ENCODE assay signal across 23 cellular contexts in genomic region chr14:74526854-74527585, GRCh38. TPM values are rescaled to one million over a fixed set of nuclear protein-coding genes. Genes with fewer than 3 reads are reported as not detected.
DNase-seq lines count a peak whose midpoint lies in the region; ATAC-seq, FAIRE-seq and TF ChIP-seq lines count a peak whose summit lies in the region.
"Had no signal": no experiment of that assay in that cellular context is flagged by ENCODE, and none has a peak within 500 bp of the region (broad histone marks: within the 10 kb centered on the region; RNA-seq: fewer than 3 reads in every experiment).

No MANE protein-coding gene starts in this region.

- in situ Hi-C loops in K562 (cut with MboI) = no loop called here

- no peak for TF ChIP-seq POLR2A in K562 (conservative IDR thresholded peaks at IDR 0.05)

- FAIRE-seq in K562 (lab: Jason Lieb, UNC) = no peak
- FAIRE-seq: A549, colon had no signal

- no peak for TF ChIP-seq RAD21 in K562 (CRISPR knock-in tag; conservative IDR thresholded peaks at IDR 0.05 in 1 of 2, IDR thresholded peaks at IDR 0.05 in 1 of 2)

- no peaks in the 10 kb centered on the region for H3K9me3 Mint-ChIP-seq in activated CD4-positive, alpha-beta T cell treated with anti-CD3 and anti-CD28 coated beads, Interleukin-2, amount 10 ng/mL, durations not matched to agents 24 days and 14 days
- H3K9me3 Mint-ChIP-seq in stimulated activated naive B cell treated with anti-CD40 and anti-IgM and Interleukin-4, amounts not matched to agents 10 μg/mL and 1 μg/mL and 100 μg/mL, for 72 hours = no peaks in the 10 kb centered on the region
- no peaks in the 10 kb centered on the region for H3K9me3 Mint-ChIP-seq in stimulated activated naive CD8-positive, alpha-beta T cell treated with anti-CD3 and anti-CD28 coated beads, Interleukin-15, amount 100 ng/mL, for 72 hours
- H3K9me3 Mint-ChIP-seq: activated naive CD4-positive, alpha-beta T cell treated with anti-CD3 and anti-CD28 coated beads, Interleukin-2, amount 50 U/mL, for 24 hours; neural progenitor cell had no signal

- no peak for DNase-seq in activated CD4-positive, alpha-beta T cell treated with anti-CD3 and anti-CD28 coated beads, Interleukin-2, amount 10 ng/mL, durations not matched to agents 24 days and 14 days
- DNase-seq in activated CD4-positive, alpha-beta T cell treated with anti-CD3 and anti-CD28 coated beads, Interleukin-2, amount 50 U/mL, for 1 hour = no peak
- DNase-seq in K562 (ENCODE audit: extremely low read depth in 1 of 4, low spot score in 3 of 4) = no peak
- no peak for DNase-seq in tibial artery
- no peak for DNase-seq in stimulated activated naive B cell treated with anti-CD40 and anti-IgM and Interleukin-4, amounts not matched to agents 10 μg/mL and 1 μg/mL and 100 μg/mL, for 72 hours
- DNase-seq in stimulated activated naive CD8-positive, alpha-beta T cell treated with anti-CD3 and anti-CD28 coated beads, Interleukin-15, amount 100 ng/mL, for 72 hours = no peak
- DNase-seq: activated CD4-positive, alpha-beta T cell treated with anti-CD3 and anti-CD28 coated beads for 48 hours; activated CD8-positive, alpha-beta memory T cell treated with anti-CD3 and anti-CD28 coated beads, Interleukin-2, amount 10 ng/mL, durations not matched to agents 7 days and 5 days; effector memory CD4-positive, alpha-beta T cell; NCI-H1694; psoas muscle; stimulated activated naive CD4-positive, alpha-beta T cell; transverse colon had no signal

- BruUV-seq in K562 (replicated peaks; lab: Mats Ljungman, UMichigan) = no TSS peak

- H3K27me3 ChIP-seq in KMS-11 (ENCODE audit: insufficient read depth, low read depth) (no peaks in the 10 kb centered on the region), K562 (ENCODE audit: control insufficient read depth in 2 of 2, insufficient read depth in 2 of 2, low read length in 2 of 2) (peaks cover 0 to 24% of the 10 kb centered on the region in 2 experiments; a peak in 2 of 5 replicates), tibial artery (no peaks in the 10 kb centered on the region)
- H3K27me3 ChIP-seq: neural progenitor cell, transverse colon had no signal

- no peak for TF ChIP-seq EP300 in K562 (IDR thresholded peaks at IDR 0.05; ENCODE audit: low read length)

- no peak overlapping the region for H3K27ac ChIP-seq in KMS-11
- no peak overlapping the region for H3K27ac ChIP-seq in K562 (ENCODE audit: extremely low read depth, low read depth, low read length)
- H3K27ac ChIP-seq in tibial artery = peak overlapping the region; percentile 9 to 10
- H3K27ac ChIP-seq: A549, HL-60, neural progenitor cell, psoas muscle, transverse colon had no signal

- peaks cover 12% of the 10 kb centered on the region for H3K27me3 Mint-ChIP-seq in activated CD4-positive, alpha-beta T cell treated with anti-CD3 and anti-CD28 coated beads, Interleukin-2, amount 10 ng/mL, durations not matched to agents 24 days and 14 days
- no peaks in the 10 kb centered on the region for H3K27me3 Mint-ChIP-seq in stimulated activated naive B cell treated with anti-CD40 and anti-IgM and Interleukin-4, amounts not matched to agents 10 μg/mL and 1 μg/mL and 100 μg/mL, for 72 hours
- peaks cover 26% of the 10 kb centered on the region for H3K27me3 Mint-ChIP-seq in stimulated activated naive CD8-positive, alpha-beta T cell treated with anti-CD3 and anti-CD28 coated beads, Interleukin-15, amount 100 ng/mL, for 72 hours
- H3K27me3 Mint-ChIP-seq: activated naive CD4-positive, alpha-beta T cell treated with anti-CD3 and anti-CD28 coated beads, Interleukin-2, amount 50 U/mL, for 24 hours had no signal

- POLR2A ChIA-PET in K562 (lab: Yijun Ruan, JAX) = interaction anchor here (1.5 kb wide), 1 partner anchor 30 kb away, joined by 3 read pairs; no protein-coding TSS in a partner anchor

- no peaks in the 10 kb centered on the region for H3K9me1 ChIP-seq in K562 (ENCODE audit: control insufficient read depth, insufficient read depth, low read length)

- 0% methylated on average over 3 of the region's 10 CpGs for WGBS in K562 (ENCODE audit: insufficient coverage, low coverage, missing lambda C conversion rate)

- H4K20me1 ChIP-seq in KMS-11 (ENCODE audit: insufficient read depth) (no peaks in the 10 kb centered on the region), K562 (replicated peaks; ENCODE audit: control insufficient read depth, insufficient read depth, low read length) (no peaks in the 10 kb centered on the region)

- intact Hi-C loops in activated CD4-positive, alpha-beta T cell treated with anti-CD3 and anti-CD28 coated beads, Interleukin-2, amount 10 ng/mL, durations not matched to agents 24 days and 14 days (cut with micrococcal nuclease) = no loop called here
- intact Hi-C loops in K562 (cut with micrococcal nuclease) = no loop called here
- intact Hi-C loops in tibial artery (cut with DNase I; ENCODE audit: low total_unique reads) = no loop called here

- no peaks in the 10 kb centered on the region for H3K4me1 Mint-ChIP-seq in activated CD4-positive, alpha-beta T cell treated with anti-CD3 and anti-CD28 coated beads, Interleukin-2, amount 10 ng/mL, durations not matched to agents 24 days and 14 days
- H3K4me1 Mint-ChIP-seq in stimulated activated naive B cell treated with anti-CD40 and anti-IgM and Interleukin-4, amounts not matched to agents 10 μg/mL and 1 μg/mL and 100 μg/mL, for 72 hours = peaks cover 11 to 13% of the 10 kb centered on the region in 2 donors
- H3K4me1 Mint-ChIP-seq in stimulated activated naive CD8-positive, alpha-beta T cell treated with anti-CD3 and anti-CD28 coated beads, Interleukin-15, amount 100 ng/mL, for 72 hours = no peaks in the 10 kb centered on the region
- H3K4me1 Mint-ChIP-seq: activated CD8-positive, alpha-beta memory T cell treated with anti-CD3 and anti-CD28 coated beads, Interleukin-2, amount 10 ng/mL, durations not matched to agents 7 days and 5 days; activated naive CD4-positive, alpha-beta T cell treated with anti-CD3 and anti-CD28 coated beads, Interleukin-2, amount 50 U/mL, for 24 hours had no signal

- H3K4me3 ChIP-seq in KMS-11 (IDR thresholded peaks at IDR 0.05; ENCODE audit: insufficient read depth, low read depth, low read length) (no peak overlapping the region), K562 (no peak overlapping the region), tibial artery (no peak overlapping the region)
- H3K4me3 ChIP-seq: A549, lung, neural progenitor cell, psoas muscle, transverse colon had no signal

- peaks cover 32% of the 10 kb centered on the region for H3K4me1 ChIP-seq in KMS-11 (ENCODE audit: low read depth, poor library complexity, severe bottlenecking)
- peaks cover 0 to 14% of the 10 kb centered on the region in 2 experiments; a peak in 3 of 5 replicates for H3K4me1 ChIP-seq in K562 (replicated peaks in 1 of 2; ENCODE audit: control insufficient read depth in 2 of 2, insufficient read depth in 2 of 2, low read length in 2 of 2)
- peaks cover 0 to 32% (median 3%) of the 10 kb centered on the region in 4 donors for H3K4me1 ChIP-seq in tibial artery
- H3K4me1 ChIP-seq: transverse colon had no signal

- H3K9ac ChIP-seq in KMS-11 (no peak overlapping the region), K562 (ENCODE audit: insufficient read depth in 1 of 2, low read depth in 2 of 2, low read length in 2 of 2) (no peak overlapping the region)
- H3K9ac ChIP-seq: neural progenitor cell had no signal

- no peak overlapping the region for H3K4me3 Mint-ChIP-seq in activated CD4-positive, alpha-beta T cell treated with anti-CD3 and anti-CD28 coated beads, Interleukin-2, amount 10 ng/mL, durations not matched to agents 24 days and 14 days
- H3K4me3 Mint-ChIP-seq in stimulated activated naive B cell treated with anti-CD40 and anti-IgM and Interleukin-4, amounts not matched to agents 10 μg/mL and 1 μg/mL and 100 μg/mL, for 72 hours = no peak overlapping the region
- no peak overlapping the region for H3K4me3 Mint-ChIP-seq in stimulated activated naive CD8-positive, alpha-beta T cell treated with anti-CD3 and anti-CD28 coated beads, Interleukin-15, amount 100 ng/mL, for 72 hours
- H3K4me3 Mint-ChIP-seq: activated CD8-positive, alpha-beta memory T cell treated with anti-CD3 and anti-CD28 coated beads, Interleukin-2, amount 10 ng/mL, durations not matched to agents 7 days and 5 days; activated naive CD4-positive, alpha-beta T cell treated with anti-CD3 and anti-CD28 coated beads, Interleukin-2, amount 50 U/mL, for 24 hours; neural progenitor cell had no signal

- TF ChIP-seq CTCF in KMS-11 (conservative IDR thresholded peaks at IDR 0.05; ENCODE audit: low read depth, low read length) (no peak), K562 (IDR thresholded peaks at IDR 0.05 in 2 of 3, conservative IDR thresholded peaks at IDR 0.05 in 1 of 3; ENCODE audit: insufficient read depth in 2 of 3, low read depth in 1 of 3, low read length in 3 of 3) (no peak), tibial artery (IDR thresholded peaks at IDR 0.05) (no peak)

- ATAC-seq in K562 = no peak
- ATAC-seq in HG03354 (IDR thresholded peaks at IDR 0.05; ENCODE audit: poor library complexity, severe bottlenecking, unreplicated experiment) = no peak
- no peak for ATAC-seq in stimulated activated naive B cell treated with anti-CD40 and anti-IgM and Interleukin-4, amounts not matched to agents 10 μg/mL and 1 μg/mL and 100 μg/mL, for 72 hours (replicated peaks)
- ATAC-seq in stimulated activated naive CD8-positive, alpha-beta T cell treated with anti-CD3 and anti-CD28 coated beads, Interleukin-15, amount 100 ng/mL, for 72 hours = no peak
- ATAC-seq: A549; activated CD8-positive, alpha-beta memory T cell treated with anti-CD3 and anti-CD28 coated beads, Interleukin-2, amount 10 ng/mL, durations not matched to agents 7 days and 5 days; esophagus mucosa; psoas muscle; Right ventricle myocardium inferior had no signal

- H3K36me3 Mint-ChIP-seq in activated CD4-positive, alpha-beta T cell treated with anti-CD3 and anti-CD28 coated beads, Interleukin-2, amount 10 ng/mL, durations not matched to agents 24 days and 14 days (ENCODE audit: low read depth) = no peaks in the 10 kb centered on the region
- H3K36me3 Mint-ChIP-seq in stimulated activated naive B cell treated with anti-CD40 and anti-IgM and Interleukin-4, amounts not matched to agents 10 μg/mL and 1 μg/mL and 100 μg/mL, for 72 hours = no peaks in the 10 kb centered on the region
- H3K36me3 Mint-ChIP-seq: activated CD8-positive, alpha-beta memory T cell treated with anti-CD3 and anti-CD28 coated beads, Interleukin-2, amount 10 ng/mL, durations not matched to agents 7 days and 5 days; activated naive CD4-positive, alpha-beta T cell treated with anti-CD3 and anti-CD28 coated beads, Interleukin-2, amount 50 U/mL, for 24 hours; neural progenitor cell had no signal

- CTCF ChIA-PET in K562 (lab: Yijun Ruan, JAX; ENCODE audit: low intra/inter-chr PET ratio) = no interaction called here

- no peaks in the 10 kb centered on the region for H3K9me3 ChIP-seq in K562 (replicated peaks; ENCODE audit: control insufficient read depth, insufficient read depth, low read depth, low read length)
- no peaks in the 10 kb centered on the region for H3K9me3 ChIP-seq in tibial artery
- H3K9me3 ChIP-seq: A549, psoas muscle, transverse colon had no signal

- no peak overlapping the region for H2AFZ ChIP-seq in KMS-11 (ENCODE audit: low read depth)
- no peak overlapping the region for H2AFZ ChIP-seq in K562 (ENCODE audit: low read depth, low read length)
- H2AFZ ChIP-seq: neural progenitor cell had no signal

- H3K27ac Mint-ChIP-seq in activated CD4-positive, alpha-beta T cell treated with anti-CD3 and anti-CD28 coated beads, Interleukin-2, amount 10 ng/mL, durations not matched to agents 24 days and 14 days = peak overlapping the region; percentile 10
- no peak overlapping the region for H3K27ac Mint-ChIP-seq in stimulated activated naive B cell treated with anti-CD40 and anti-IgM and Interleukin-4, amounts not matched to agents 10 μg/mL and 1 μg/mL and 100 μg/mL, for 72 hours
- H3K27ac Mint-ChIP-seq in stimulated activated naive CD8-positive, alpha-beta T cell treated with anti-CD3 and anti-CD28 coated beads, Interleukin-15, amount 100 ng/mL, for 72 hours = no peak overlapping the region
- H3K27ac Mint-ChIP-seq: activated CD8-positive, alpha-beta memory T cell treated with anti-CD3 and anti-CD28 coated beads, Interleukin-2, amount 10 ng/mL, durations not matched to agents 7 days and 5 days; activated naive CD4-positive, alpha-beta T cell treated with anti-CD3 and anti-CD28 coated beads, Interleukin-2, amount 50 U/mL, for 24 hours; neural progenitor cell had no signal

- H3K4me2 ChIP-seq in KMS-11 = peak overlapping the region; percentile 36; the same call in 1 of the 2 replicates
- H3K4me2 ChIP-seq in K562 (ENCODE audit: insufficient read depth, low read length) = no peak overlapping the region
- H3K4me2 ChIP-seq: A549, neural progenitor cell had no signal

- no peaks in the 10 kb centered on the region for H3K79me2 ChIP-seq in KMS-11 (ENCODE audit: insufficient read depth, low read depth)
- H3K79me2 ChIP-seq in K562 (ENCODE audit: control insufficient read depth, insufficient read depth, low read length) = no peaks in the 10 kb centered on the region

- no peaks in the 10 kb centered on the region for H3K36me3 ChIP-seq in KMS-11 (ENCODE audit: insufficient read depth)
- H3K36me3 ChIP-seq in K562 (ENCODE audit: control insufficient read depth, insufficient read depth, low read length) = no peaks in the 10 kb centered on the region
- H3K36me3 ChIP-seq in tibial artery = peaks cover 6 to 84% (median 47%) of the 10 kb centered on the region in 3 donors
- H3K36me3 ChIP-seq: neural progenitor cell, transverse colon had no signal

RNA-seq across cellular contexts. Expression of gene ISCA2, which starts 33.5 kb away (rescaled TPM):
- 20.0 and 20.8 TPM in 2 replicates for total RNA-seq in activated CD4-positive, alpha-beta T cell treated with anti-CD3 and anti-CD28 coated beads, Interleukin-2, amount 10 ng/mL, durations not matched to agents 24 days and 14 days
- 3.4 and 8.0 TPM in 2 replicates for total RNA-seq in K562 (2011; cell fraction: chromatin; rRNA removed; ENCODE audit: low replicate concordance)
- total RNA-seq in K562 (2011; cell fraction: nucleolus; rRNA removed) = 2.5 TPM in 2 replicates
- 4.9 and 8.5 TPM in 2 replicates for total RNA-seq in K562 (2011; cell fraction: nucleoplasm; rRNA removed)
- total RNA-seq in K562 (2014; rRNA removed) (18.1 and 19.2 TPM in 2 replicates), K562 (2014; rRNA removed; fragmentation: Illumina TruSeq; extraction: Trizol) (13.8 and 17.8 TPM in 2 replicates), K562 (2015; rRNA removed; fragmentation: Illumina TruSeq; extraction: Trizol) (12.8 and 13.6 TPM in 2 replicates), K562 (2021) (20.3 and 21.1 TPM in 2 replicates)
- polyA plus RNA-seq in K562 (2011; rRNA removed) (27.0 and 36.7 TPM in 2 replicates), K562 (2014; fragmentation: Illumina TruSeq; extraction: Trizol) (20.9 and 22.1 TPM in 2 replicates), K562 (2014; fragmentation: Nextera tagmentation; extraction: Ambion mirVana) (1 to 10 TPM; 5.0 to 9.9 TPM), K562 (2014; rRNA removed) (30.7 and 31.7 TPM in 2 replicates)
- polyA plus RNA-seq in K562 (2011; cell fraction: cytosol; rRNA removed) = 17.8 and 37.5 TPM in 2 replicates
- polyA plus RNA-seq in K562 (2011; cell fraction: nucleus; rRNA removed) = 7.2 and 11.2 TPM in 2 replicates
- polyA plus RNA-seq in K562 (2012) = 15.7 and 20.4 TPM in 2 replicates
- polyA minus RNA-seq in K562 (2011; rRNA and poly(A)+ RNA removed) = 7.5 and 8.3 TPM in 2 replicates
- polyA minus RNA-seq in K562 (2011; cell fraction: cytosol; rRNA and poly(A)+ RNA removed) = 1.5 and 4.9 TPM in 2 replicates
- polyA minus RNA-seq in K562 (2011; cell fraction: nucleus; rRNA and poly(A)+ RNA removed) = 3.4 and 6.9 TPM in 2 replicates

RNA-seq across cellular contexts. Expression of gene NPC2, which starts 33.9 kb away (rescaled TPM):
- 12.3 and 15.5 TPM in 2 replicates for total RNA-seq in activated CD4-positive, alpha-beta T cell treated with anti-CD3 and anti-CD28 coated beads, Interleukin-2, amount 10 ng/mL, durations not matched to agents 24 days and 14 days
- 12.4 and 26.6 TPM in 2 replicates for total RNA-seq in K562 (2011; cell fraction: chromatin; rRNA removed; ENCODE audit: low replicate concordance)
- 26.7 and 37.7 TPM in 2 replicates for total RNA-seq in K562 (2011; cell fraction: nucleolus; rRNA removed)
- 28.3 and 30.4 TPM in 2 replicates for total RNA-seq in K562 (2011; cell fraction: nucleoplasm; rRNA removed)
- 29.1 and 32.6 TPM in 2 replicates for total RNA-seq in K562 (2014; rRNA removed)
- 15.6 and 17.9 TPM in 2 replicates for total RNA-seq in K562 (2014; rRNA removed; fragmentation: Illumina TruSeq; extraction: Trizol)
- total RNA-seq in K562 (2015; rRNA removed; fragmentation: Illumina TruSeq; extraction: Trizol) = 66.4 and 74.1 TPM in 2 replicates
- total RNA-seq in K562 (2021) = 18.6 and 19.5 TPM in 2 replicates
- polyA plus RNA-seq in K562 (2011; rRNA removed) = 16.6 and 30.6 TPM in 2 replicates
- polyA plus RNA-seq in K562 (2011; cell fraction: cytosol; rRNA removed) = 50.1 and 53.2 TPM in 2 replicates
- 17.6 and 25.7 TPM in 2 replicates for polyA plus RNA-seq in K562 (2011; cell fraction: nucleus; rRNA removed)
- 97.1 and 166 TPM in 2 replicates for polyA plus RNA-seq in K562 (2012)
- polyA plus RNA-seq in K562 (2014; fragmentation: Illumina TruSeq; extraction: Trizol) = 30.8 and 35.9 TPM in 2 replicates
- 10 to 100 TPM; 40.7 to 62.5 TPM for polyA plus RNA-seq in K562 (2014; fragmentation: Nextera tagmentation; extraction: Ambion mirVana)
- 33.2 and 34.5 TPM in 2 replicates for polyA plus RNA-seq in K562 (2014; rRNA removed)
- polyA minus RNA-seq in K562 (2011; rRNA and poly(A)+ RNA removed) = 12.8 and 15.5 TPM in 2 replicates
- 17.5 and 18.4 TPM in 2 replicates for polyA minus RNA-seq in K562 (2011; cell fraction: cytosol; rRNA and poly(A)+ RNA removed)
- 2.6 and 8.2 TPM in 2 replicates for polyA minus RNA-seq in K562 (2011; cell fraction: nucleus; rRNA and poly(A)+ RNA removed)

Comparison
In these comparisons a context has a peak if more than half of its experiments do, and no peak if none do; other contexts are left out.
1. H3K27ac ChIP-seq: peak in tibial artery (2 of 2); none in KMS-11 (single experiment) and K562 (single experiment).